17 cellular contexts compared by ENCODE assay signal in the genomic region with DNA sequence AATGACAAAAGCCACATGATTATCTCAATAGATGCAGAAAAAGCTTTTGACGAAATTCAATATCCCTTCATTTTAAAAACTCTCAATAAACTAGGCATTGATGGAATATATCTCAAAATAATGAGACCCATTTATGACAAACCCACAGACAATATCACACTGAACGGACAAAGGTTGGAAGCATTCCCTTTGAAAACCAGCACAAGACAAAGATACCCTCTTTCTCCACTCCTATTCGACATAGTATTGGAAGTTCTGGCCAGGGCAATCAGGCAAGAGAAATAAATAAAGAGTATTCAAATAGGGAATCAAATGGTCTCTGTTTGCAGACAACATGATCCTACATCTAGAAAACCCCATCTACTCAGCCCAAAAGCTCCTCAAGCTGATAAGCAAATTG. TPM values are rescaled to one million over a fixed set of nuclear protein-coding genes. Genes with fewer than 3 reads are reported as not detected.
DNase-seq lines count a peak whose midpoint lies in the region; ATAC-seq lines count a peak whose summit lies in the region.
"Had no signal": no experiment of that assay in that cellular context is flagged by ENCODE, and none has a peak within 500 bp of the region (broad histone marks: within the 10 kb centered on the region; RNA-seq: fewer than 3 reads in every experiment).

No MANE protein-coding gene starts in this region.

- in situ Hi-C loops in SK-MEL-5 (cut with HindIII; ENCODE audit: low pct_unique_long_range_greater_than_20kb, low sequenced_read_pairs), result no loop called here

- ATAC-seq in HG03108 (IDR thresholded peaks at IDR 0.05; ENCODE audit: unreplicated experiment), result no peak
- ATAC-seq in HG03095 (IDR thresholded peaks at IDR 0.05; ENCODE audit: unreplicated experiment), result no peak
- no peak for ATAC-seq in HG02981 (IDR thresholded peaks at IDR 0.05; ENCODE audit: unreplicated experiment)
- ATAC-seq: GM23338, HepG2 had no signal

- DNase-seq in SK-MEL-5 (ENCODE audit: low read depth, low spot score) (peak; percentile 75), globus pallidus (ENCODE audit: low spot score) (peak; percentile 68), midbrain (lab: John Stamatoyannopoulos, UW) (peak; percentile 4), superior temporal gyrus (ENCODE audit: extremely low spot score) (peak; percentile 44), NCI-H1417 (lab: John Stamatoyannopoulos, UW) (no peak)
- DNase-seq: ACHN; Caco-2; CD4-positive, alpha-beta T cell; HCEC 1CT; KBM-7 had no signal

RNA-seq across cellular contexts. Expression of a gene that starts 52.0 kb away (rescaled TPM):
- not detected in 2 replicates for total RNA-seq in SK-MEL-5 (2014; rRNA removed; shearing (Covaris generic))
- not detected in 2 replicates for polyA plus RNA-seq in SK-MEL-5 (2015; cell fraction: cytosol; rRNA removed)
- polyA plus RNA-seq in SK-MEL-5 (2015; cell fraction: nucleus; rRNA removed), result not detected in 2 replicates
- total RNA-seq: Caco-2; CD4-positive, alpha-beta T cell; GM23338; HepG2 had no signal
- polyA plus RNA-seq: BJ, GM23338, HepG2, IgD-negative memory B cell had no signal

Comparison
In these comparisons a context has a peak if more than half of its experiments do, and no peak if none do; other contexts are left out.
1. DNase-seq: peak in SK-MEL-5 (single experiment), globus pallidus (single experiment), midbrain (single experiment) and superior temporal gyrus (single experiment); none in NCI-H1417 (0 of 3).